ENCODE assay signal across 8 cellular contexts in the genomic region with DNA sequence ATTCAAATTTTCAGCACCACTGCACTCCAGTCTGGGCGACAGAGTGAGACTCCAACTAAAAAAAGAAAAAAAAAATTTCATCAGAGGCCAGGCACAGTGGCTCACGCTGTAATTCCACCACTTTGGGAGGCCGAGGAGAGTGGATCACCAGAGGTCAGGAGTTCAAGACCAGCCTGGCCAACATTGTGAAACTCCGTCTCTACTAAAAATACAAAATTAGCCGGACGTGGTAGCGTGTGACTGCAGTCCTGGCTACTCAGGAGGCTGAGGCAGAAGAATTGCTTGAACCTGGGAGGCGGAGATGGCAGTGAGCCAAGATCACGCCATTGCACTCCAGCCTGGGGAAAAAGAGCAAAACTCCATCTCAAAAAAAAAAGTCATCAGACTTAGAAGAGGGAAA. TPM values are rescaled to one million over a fixed set of nuclear protein-coding genes. Genes with fewer than 3 reads are reported as not detected.
A peak's percentile ranks its signal among the peaks of the same experiment; 100 is the strongest.
DNase-seq lines count a peak whose midpoint lies in the region; ATAC-seq and TF ChIP-seq lines count a peak whose summit lies in the region.
"Not testable (repeated sequence)": the region's sequence is repeated elsewhere in the genome, so short reads cannot be mapped to it uniquely, and the experiment has no call there.

No MANE protein-coding gene starts in this region.

- not testable (repeated sequence) for H3K27ac ChIP-seq in lower lobe of right lung
- H3K27ac ChIP-seq in uterus, result peak overlapping the region; percentile 26 to 60

- not testable (repeated sequence) for H3K4me3 ChIP-seq in Caco-2 (ENCODE audit: low read depth, low read length); choroid plexus epithelial cell (ENCODE audit: low read depth, low read length); lower lobe of right lung; uterus

- CTCF ChIA-PET in Caco-2 (lab: Charles Lee), result not testable (repeated sequence)

- not testable (repeated sequence) for H3K9me3 Mint-ChIP-seq in Caco-2 (ENCODE audit: unreplicated experiment)

- not testable (repeated sequence) for TF ChIP-seq POLR2A in uterus (IDR thresholded peaks at IDR 0.05)

- TF ChIP-seq CTCF in Caco-2 (IDR thresholded peaks at IDR 0.05; ENCODE audit: insufficient read depth in 1 of 2, low read depth in 1 of 2, low read length in 1 of 2, severe bottlenecking in 1 of 2, unreplicated experiment in 1 of 2); choroid plexus epithelial cell (conservative IDR thresholded peaks at IDR 0.05; ENCODE audit: low read depth, low read length); lower lobe of right lung (IDR thresholded peaks at IDR 0.05); uterus (IDR thresholded peaks at IDR 0.05): not testable (repeated sequence)

- H3K4me1 Mint-ChIP-seq in Caco-2 (ENCODE audit: low read depth, unreplicated experiment), result peaks cover 21% of the 10 kb centered on the region

- H3K27ac Mint-ChIP-seq in Caco-2 (ENCODE audit: unreplicated experiment), result peak overlapping the region; percentile 86

- not testable (repeated sequence) for H3K36me3 Mint-ChIP-seq in Caco-2 (ENCODE audit: insufficient read depth, unreplicated experiment)

- ATAC-seq in left ventricle myocardium superior (peak; percentile 26), lower lobe of right lung (peak; percentile 37 to 63)

- not testable (repeated sequence) for H3K36me3 ChIP-seq in Caco-2 (ENCODE audit: control insufficient read depth, insufficient read depth, low read length); uterus
- peaks cover 19% of the 10 kb centered on the region for H3K36me3 ChIP-seq in lower lobe of right lung

- not testable (repeated sequence) for H3K4me3 Mint-ChIP-seq in Caco-2 (ENCODE audit: unreplicated experiment)

- POLR2A ChIA-PET in Caco-2 (lab: Charles Lee), result not testable (repeated sequence)

- not testable (repeated sequence) for H3K9me3 ChIP-seq in Caco-2, lower lobe of right lung, uterus

- not testable (repeated sequence) for BruUV-seq in Caco-2 (replicated peaks; lab: Mats Ljungman, UMichigan)

- H3K27me3 Mint-ChIP-seq in Caco-2 (ENCODE audit: insufficient read depth, unreplicated experiment), result not testable (repeated sequence)

- not testable (repeated sequence) for H3K27me3 ChIP-seq in Caco-2 (replicated peaks; ENCODE audit: control insufficient read depth, insufficient read depth, low read length); lower lobe of right lung (ENCODE audit: low read depth); uterus

- DNase-seq in Caco-2, result not testable (repeated sequence)
- peak; percentile 88 for DNase-seq in MV-4-11 (lab: John Stamatoyannopoulos, UW)
- peak; percentile 44 for DNase-seq in SKM-1 treated with dmso at 0.1 percent for 144 hours (lab: John Stamatoyannopoulos, UW; ENCODE audit: unreplicated experiment)
- peak; percentile 67 for DNase-seq in choroid plexus epithelial cell (ENCODE audit: low read depth)
- peak; percentile 51 for DNase-seq in left ventricle myocardium superior
- DNase-seq in lower lobe of right lung, result peak; percentile 70
- DNase-seq in renal cortical epithelial cell (ENCODE audit: low read depth), result peak; percentile 47
- DNase-seq in uterus, result peak; percentile 70 to 78

- intact Hi-C loops in Caco-2 (cut with micrococcal nuclease; ENCODE audit: unreplicated experiment); left ventricle myocardium superior (cut with micrococcal nuclease); lower lobe of right lung (cut with DNase I); uterus (cut with DNase I; ENCODE audit: low total_unique reads): not testable (repeated sequence)

- H3K4me1 ChIP-seq in Caco-2 (peaks cover 25% of the 10 kb centered on the region), lower lobe of right lung (peaks cover 20% of the 10 kb centered on the region)
- H3K4me1 ChIP-seq in uterus, result not testable (repeated sequence)

RNA-seq across cellular contexts. Expression of gene ERN1, which starts 55.6 kb away (rescaled TPM):
- total RNA-seq in Caco-2 (2022), result 24.3 and 27.5 TPM in 2 replicates
- 9.0 TPM for total RNA-seq in left ventricle myocardium superior
- total RNA-seq in lower lobe of right lung, result 39.7 TPM
- total RNA-seq in renal cortical epithelial cell, result 4.5 and 10.6 TPM in 2 replicates
- total RNA-seq in uterus, result 10 to 100 TPM in 3 of 4 donors, 1 to 10 TPM in 1; 4.4 to 56.5 (median 15.0) TPM
